In the genomic region with DNA sequence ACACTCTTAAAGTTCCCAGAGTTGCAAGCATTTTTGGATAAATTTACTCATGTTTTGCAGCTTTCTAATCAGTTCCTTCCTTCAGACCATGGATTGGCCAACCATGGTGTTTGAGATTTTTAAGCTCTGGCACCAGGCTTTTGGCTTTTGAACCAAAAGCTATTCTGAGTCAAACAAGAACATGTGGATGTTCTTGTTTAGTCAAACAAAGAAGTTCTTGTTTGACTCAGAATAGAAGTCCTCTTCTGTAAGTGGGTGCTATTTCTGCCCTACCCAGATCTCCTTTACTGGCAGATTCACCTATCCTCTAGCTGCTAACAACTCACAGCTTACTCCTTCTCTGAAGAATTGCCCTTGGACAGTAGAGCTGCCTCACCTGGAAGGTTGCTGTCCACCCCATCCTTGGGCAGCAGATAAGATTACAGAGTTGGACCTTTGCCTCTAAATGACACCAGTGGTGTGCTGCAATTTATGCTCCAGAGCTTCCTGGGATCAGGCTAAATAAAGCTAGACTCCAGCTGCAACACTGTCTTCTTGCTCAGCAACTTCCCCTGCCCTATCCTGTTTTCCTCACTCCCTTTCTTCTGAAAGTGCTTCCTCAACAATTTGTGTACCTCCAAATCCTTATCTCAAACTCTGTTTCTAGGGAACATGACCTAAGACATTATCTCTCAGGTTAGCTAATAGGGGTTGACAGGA, we compare ENCODE assay signal across 20 cellular contexts.
DNase-seq lines count a peak whose midpoint lies in the region; ATAC-seq and TF ChIP-seq lines count a peak whose summit lies in the region.
"Had no signal": no experiment of that assay in that cellular context is flagged by ENCODE, and none has a peak within 500 bp of the region (broad histone marks: within the 10 kb centered on the region; RNA-seq: fewer than 3 reads in every experiment).

No MANE protein-coding gene starts in this region.

- H3K27ac ChIP-seq in right cardiac atrium (ENCODE audit: low read length): peak overlapping the region; percentile 46
- no peak overlapping the region for H3K27ac ChIP-seq in caudate nucleus (ENCODE audit: low read depth, low read length)

- H3K9me3 Mint-ChIP-seq in HFFc6: no peaks in the 10 kb centered on the region; the same call in 1 of the 2 replicates
- H3K9me3 Mint-ChIP-seq: brain had no signal

- peak in 1 of 3 donors; percentile 16 for DNase-seq in right cardiac atrium
- no peak for DNase-seq in HFFc6
- no peak for DNase-seq in NCI-H146 (lab: John Stamatoyannopoulos, UW)
- DNase-seq in caudate nucleus (lab: John Stamatoyannopoulos, UW): no peak
- no peak for DNase-seq in NCI-H446 treated with DMSO at 0.1 percent for 48 hours (lab: John Stamatoyannopoulos, UW)
- DNase-seq: activated CD4-positive, CD25-positive, alpha-beta regulatory T cell treated with anti-CD3 and anti-CD28 coated beads, Interleukin-2, amount 50 U/mL, for 72 hours; activated effector memory CD4-positive, alpha-beta T cell treated with Interleukin-2 at 50 U/mL for 16 hours; hypothalamus; mesendoderm; NCI-H1930; NK-92 treated with Interleukin-12 subunit alpha and Interleukin-12 subunit beta, amount 100 ng/mL, for 24 hours; posterior cingulate gyrus; stimulated activated CD4-positive, alpha-beta T cell treated with anti-CD3 and anti-CD28 coated beads, Interleukin-2, amount 100 ng/mL, for 24 hours; stimulated activated naive CD4-positive, alpha-beta T cell had no signal

- H3K4me3 Mint-ChIP-seq in HFFc6: no peak overlapping the region
- H3K4me3 Mint-ChIP-seq: brain, IgD-negative memory B cell had no signal

- H3K9me3 ChIP-seq in right cardiac atrium (ENCODE audit: control insufficient read depth, low read length): no peaks in the 10 kb centered on the region

- H3K4me3 ChIP-seq in right cardiac atrium (ENCODE audit: low read length): no peak overlapping the region

- no peaks in the 10 kb centered on the region; the same call in 1 of the 2 replicates for H3K27me3 Mint-ChIP-seq in HFFc6 (ENCODE audit: insufficient read depth)

- TF ChIP-seq CTCF in HFFc6 (IDR thresholded peaks at IDR 0.05): no peak

- no peaks in the 10 kb centered on the region for H3K36me3 Mint-ChIP-seq in HFFc6 (ENCODE audit: low read depth)
- H3K36me3 Mint-ChIP-seq: brain, IgD-negative memory B cell had no signal

- intact Hi-C loops in right cardiac atrium (cut with DNase I): no loop called here

- no peak overlapping the region for H3K27ac Mint-ChIP-seq in HFFc6
- H3K27ac Mint-ChIP-seq: brain, IgD-negative memory B cell had no signal

- peak; percentile 80 for ATAC-seq in GM18511 (IDR thresholded peaks at IDR 0.05; ENCODE audit: unreplicated experiment)
- peak; percentile 77 for ATAC-seq in GM21526 (IDR thresholded peaks at IDR 0.05; ENCODE audit: low FRiP score, unreplicated experiment)
- peak; percentile 81 for ATAC-seq in HG03064 (IDR thresholded peaks at IDR 0.05; ENCODE audit: low read depth, unreplicated experiment)
- ATAC-seq in right cardiac atrium: peak; percentile 86 to 87
- ATAC-seq: SK-N-SH treated with all-trans-retinoic acid at 6 μM for 48 hours had no signal

- H3K4me1 Mint-ChIP-seq in HFFc6 (ENCODE audit: low read depth): peaks cover 1% of the 10 kb centered on the region; the same call in 1 of the 2 replicates
- H3K4me1 Mint-ChIP-seq: brain, IgD-negative memory B cell had no signal

- peaks cover 2% of the 10 kb centered on the region for H3K4me1 ChIP-seq in right cardiac atrium (ENCODE audit: control insufficient read depth, insufficient read depth, low read length)

- H3K27me3 ChIP-seq in right cardiac atrium (ENCODE audit: control insufficient read depth, insufficient read depth): no peaks in the 10 kb centered on the region
